In genomic region chr7:96837583-96837982, GRCh38 we compare ENCODE assay signal across 10 cellular contexts.
A peak's percentile ranks its signal among the peaks of the same experiment; 100 is the strongest.
DNase-seq lines count a peak whose midpoint lies in the region; ATAC-seq, FAIRE-seq and TF ChIP-seq lines count a peak whose summit lies in the region.
"Had no signal": no experiment of that assay in that cellular context is flagged by ENCODE, and none has a peak within 500 bp of the region (broad histone marks: within the 10 kb centered on the region; RNA-seq: fewer than 3 reads in every experiment).

No MANE protein-coding gene starts in this region.

- no peak overlapping the region for H3K9ac ChIP-seq in kidney (ENCODE audit: low read length in 2 of 2)
- H3K9ac ChIP-seq in mammary epithelial cell (ENCODE audit: insufficient read depth, low read length): no peak overlapping the region

- H3K9me3 ChIP-seq in mucosa of descending colon (no peaks in the 10 kb centered on the region), kidney (ENCODE audit: control insufficient read depth in 1 of 2, low read length in 2 of 2) (no peaks in the 10 kb centered on the region), mammary epithelial cell (replicated peaks; ENCODE audit: insufficient read depth, low read length) (no peaks in the 10 kb centered on the region)

- 63% methylated on average over 2 of the region's 2 CpGs for WGBS in mammary epithelial cell (ENCODE audit: low coverage, missing lambda C conversion rate)

- H3K27me3 Mint-ChIP-seq in activated CD4-positive, alpha-beta T cell treated with anti-CD3 and anti-CD28 coated beads for 36 hours: peaks cover 54% of the 10 kb centered on the region

- no peaks in the 10 kb centered on the region for H3K36me3 Mint-ChIP-seq in activated CD4-positive, alpha-beta T cell treated with anti-CD3 and anti-CD28 coated beads for 36 hours (ENCODE audit: low read depth)

- ATAC-seq in activated CD4-positive, alpha-beta T cell treated with anti-CD3 and anti-CD28 coated beads for 36 hours: peak; percentile 94
- ATAC-seq in GM21717 (IDR thresholded peaks at IDR 0.05; ENCODE audit: unreplicated experiment) (peak; percentile 98), HG03565 (IDR thresholded peaks at IDR 0.05; ENCODE audit: unreplicated experiment) (peak; percentile 98), mucosa of descending colon (peak; percentile 19)

- no peaks in the 10 kb centered on the region for H4K20me1 ChIP-seq in mammary epithelial cell (ENCODE audit: insufficient read depth, low read length)

- H3K4me1 Mint-ChIP-seq in activated CD4-positive, alpha-beta T cell treated with anti-CD3 and anti-CD28 coated beads for 36 hours: peaks cover 34% of the 10 kb centered on the region

- H3K27me3 ChIP-seq in mammary epithelial cell (ENCODE audit: insufficient read depth, low read length): peaks cover 3% of the 10 kb centered on the region

- TF ChIP-seq CTCF in mucosa of descending colon (IDR thresholded peaks at IDR 0.05): no peak
- TF ChIP-seq CTCF in kidney (IDR thresholded peaks at IDR 0.05; ENCODE audit: borderline replicate concordance, extremely low read depth, insufficient read depth): no peak
- no peak for TF ChIP-seq CTCF in mammary epithelial cell (conservative IDR thresholded peaks at IDR 0.05 in 1 of 2, IDR thresholded peaks at IDR 0.05 in 1 of 2; ENCODE audit: extremely low read depth in 1 of 2, insufficient read depth in 1 of 2, low read depth in 1 of 2, low read length in 2 of 2)

- H3K9me3 Mint-ChIP-seq in activated CD4-positive, alpha-beta T cell treated with anti-CD3 and anti-CD28 coated beads for 36 hours (ENCODE audit: low read depth): no peaks in the 10 kb centered on the region

- dilution Hi-C loops in mammary epithelial cell (cut with HindIII; ENCODE audit: low sequenced_read_pairs): no loop called here

- FAIRE-seq in kidney (lab: Jason Lieb, UNC): no peak

- H3K27ac Mint-ChIP-seq in activated CD4-positive, alpha-beta T cell treated with anti-CD3 and anti-CD28 coated beads for 36 hours: peak overlapping the region; percentile 61

- POLR2A ChIA-PET in activated CD4-positive, alpha-beta T cell treated with anti-CD3 and anti-CD28 coated beads for 36 hours (lab: Charles Lee): interaction anchor here (0.6 kb wide), 1 partner anchor 434 kb away, joined by 4 read pairs; no protein-coding TSS in a partner anchor

- no peak overlapping the region for H3K4me2 ChIP-seq in mammary epithelial cell (ENCODE audit: insufficient read depth, low read depth, low read length)

- CTCF ChIA-PET in activated CD4-positive, alpha-beta T cell treated with anti-CD3 and anti-CD28 coated beads for 36 hours (lab: Charles Lee): interaction anchor here (0.7 to 1.4 kb wide), 4 partner anchors 9 to 335 kb away, joined by 3 read pairs; no protein-coding TSS in a partner anchor
- CTCF ChIA-PET in mammary epithelial cell (lab: Charles Lee; ENCODE audit: low non-redundant PET): no interaction called here

- H2AFZ ChIP-seq in mammary epithelial cell (ENCODE audit: low read depth, low read length): no peak overlapping the region

- H3K4me3 Mint-ChIP-seq in activated CD4-positive, alpha-beta T cell treated with anti-CD3 and anti-CD28 coated beads for 36 hours: peak overlapping the region; percentile 4

- BruUV-seq in mammary epithelial cell (replicated peaks; lab: Mats Ljungman, UMichigan): no TSS peak

- no peak overlapping the region for H3K4me3 ChIP-seq in mucosa of descending colon
- no peak overlapping the region for H3K4me3 ChIP-seq in kidney (ENCODE audit: low read length in 2 of 2)
- no peak overlapping the region for H3K4me3 ChIP-seq in mammary epithelial cell (replicated peaks in 1 of 3; ENCODE audit: insufficient read depth in 1 of 3, low read depth in 2 of 3, low read length in 3 of 3)

- no peaks in the 10 kb centered on the region for H3K4me1 ChIP-seq in mucosa of descending colon (ENCODE audit: low read depth)
- H3K4me1 ChIP-seq in kidney (ENCODE audit: control insufficient read depth in 1 of 2, insufficient read depth in 1 of 2, low read depth in 1 of 2, low read length in 2 of 2): no peaks in the 10 kb centered on the region
- H3K4me1 ChIP-seq in mammary epithelial cell (ENCODE audit: insufficient read depth, low read length): no peaks in the 10 kb centered on the region

- H3K36me3 ChIP-seq in mucosa of descending colon (ENCODE audit: low read depth) (no peaks in the 10 kb centered on the region), kidney (ENCODE audit: control insufficient read depth in 1 of 2, insufficient read depth in 2 of 2, low read length in 2 of 2) (no peaks in the 10 kb centered on the region), mammary epithelial cell (ENCODE audit: insufficient read depth, low read length) (no peaks in the 10 kb centered on the region)

- in situ Hi-C loops in mammary epithelial cell (cut with MboI; ENCODE audit: low sequenced_read_pairs in 2 of 2): no loop called here

- peak overlapping the region in 1 of 2 donors; percentile 14 for H3K27ac ChIP-seq in kidney (ENCODE audit: low read depth in 2 of 2, low read length in 2 of 2)
- no peak overlapping the region for H3K27ac ChIP-seq in mammary epithelial cell (ENCODE audit: insufficient read depth, low read depth, low read length)

- peak; percentile 48 for DNase-seq in activated CD4-positive, alpha-beta T cell treated with anti-CD3 and anti-CD28 coated beads for 36 hours
- no peak for DNase-seq in activated CD4-positive, alpha-beta T cell treated with anti-CD3 and anti-CD28 coated beads, Interleukin-2, amount 50 U/mL, for 48 hours
- peak in 1 of 3 donors; percentile 3 for DNase-seq in mucosa of descending colon
- DNase-seq in kidney: no peak
- no peak for DNase-seq in mucosa of gallbladder (ENCODE audit: low spot score)
- DNase-seq in mammary epithelial cell: no peak
- DNase-seq: effector CD8-positive, alpha-beta T cell; T1000 had no signal

- intact Hi-C loops in activated CD4-positive, alpha-beta T cell treated with anti-CD3 and anti-CD28 coated beads for 36 hours (cut with DNase I, micrococcal nuclease): loop anchor here (1.0 to 10.0 kb wide), 9 partner anchors 8 to 1037 kb away; partner anchors contain the start of genes SEM1 (in 2 of the 2) and ASNS (in 1 of the 2)
- intact Hi-C loops in mucosa of descending colon (cut with DNase I, micrococcal nuclease): no loop called here
- intact Hi-C loops in kidney (cut with DNase I): no loop called here
- intact Hi-C loops in mammary epithelial cell (cut with micrococcal nuclease): no loop called here

- no peaks in the 10 kb centered on the region for H3K79me2 ChIP-seq in mammary epithelial cell (ENCODE audit: insufficient read depth, low read length)

Comparison
In these comparisons a context has a peak if more than half of its experiments do, and no peak if none do; other contexts are left out.
1. ATAC-seq: peak in every context shown above with its lines; median percentile 98 in GM21717; 98 in HG03565; 94 in activated CD4-positive, alpha-beta T cell treated with anti-CD3 and anti-CD28 coated beads for 36 hours; 19 in mucosa of descending colon.
2. intact Hi-C loops: an anchor here in activated CD4-positive, alpha-beta T cell treated with anti-CD3 and anti-CD28 coated beads for 36 hours (1.0 to 10.0 kb wide); none called in mucosa of descending colon, kidney and mammary epithelial cell.